1 cellular context compared by ENCODE assay signal in the genomic region with DNA sequence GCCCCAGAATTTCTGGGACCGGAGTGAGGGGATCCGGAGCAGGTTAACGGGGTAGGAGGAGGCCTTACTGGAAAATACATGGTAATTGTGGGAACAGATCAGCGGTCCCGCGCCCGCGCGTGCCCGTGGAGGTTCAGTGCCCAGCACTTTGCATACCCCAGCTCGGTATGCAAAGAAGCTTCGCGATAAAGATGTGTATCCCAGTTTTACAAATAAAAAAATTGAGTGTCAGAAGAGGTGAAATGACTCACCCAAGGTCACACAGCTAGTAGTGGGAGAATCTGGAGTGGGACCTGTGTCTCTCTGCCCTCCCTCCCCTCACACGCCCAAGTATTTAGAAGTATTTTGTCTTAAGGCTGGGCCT.
TF ChIP-seq lines count a peak whose summit lies in the region.

No MANE protein-coding gene starts in this region.

TF ChIP-seq in GM23338, 12 proteins besides CTCF, POLR2A, EP300 and RAD21 (continued from another document):
- TF ChIP-seq, protein P1, sequence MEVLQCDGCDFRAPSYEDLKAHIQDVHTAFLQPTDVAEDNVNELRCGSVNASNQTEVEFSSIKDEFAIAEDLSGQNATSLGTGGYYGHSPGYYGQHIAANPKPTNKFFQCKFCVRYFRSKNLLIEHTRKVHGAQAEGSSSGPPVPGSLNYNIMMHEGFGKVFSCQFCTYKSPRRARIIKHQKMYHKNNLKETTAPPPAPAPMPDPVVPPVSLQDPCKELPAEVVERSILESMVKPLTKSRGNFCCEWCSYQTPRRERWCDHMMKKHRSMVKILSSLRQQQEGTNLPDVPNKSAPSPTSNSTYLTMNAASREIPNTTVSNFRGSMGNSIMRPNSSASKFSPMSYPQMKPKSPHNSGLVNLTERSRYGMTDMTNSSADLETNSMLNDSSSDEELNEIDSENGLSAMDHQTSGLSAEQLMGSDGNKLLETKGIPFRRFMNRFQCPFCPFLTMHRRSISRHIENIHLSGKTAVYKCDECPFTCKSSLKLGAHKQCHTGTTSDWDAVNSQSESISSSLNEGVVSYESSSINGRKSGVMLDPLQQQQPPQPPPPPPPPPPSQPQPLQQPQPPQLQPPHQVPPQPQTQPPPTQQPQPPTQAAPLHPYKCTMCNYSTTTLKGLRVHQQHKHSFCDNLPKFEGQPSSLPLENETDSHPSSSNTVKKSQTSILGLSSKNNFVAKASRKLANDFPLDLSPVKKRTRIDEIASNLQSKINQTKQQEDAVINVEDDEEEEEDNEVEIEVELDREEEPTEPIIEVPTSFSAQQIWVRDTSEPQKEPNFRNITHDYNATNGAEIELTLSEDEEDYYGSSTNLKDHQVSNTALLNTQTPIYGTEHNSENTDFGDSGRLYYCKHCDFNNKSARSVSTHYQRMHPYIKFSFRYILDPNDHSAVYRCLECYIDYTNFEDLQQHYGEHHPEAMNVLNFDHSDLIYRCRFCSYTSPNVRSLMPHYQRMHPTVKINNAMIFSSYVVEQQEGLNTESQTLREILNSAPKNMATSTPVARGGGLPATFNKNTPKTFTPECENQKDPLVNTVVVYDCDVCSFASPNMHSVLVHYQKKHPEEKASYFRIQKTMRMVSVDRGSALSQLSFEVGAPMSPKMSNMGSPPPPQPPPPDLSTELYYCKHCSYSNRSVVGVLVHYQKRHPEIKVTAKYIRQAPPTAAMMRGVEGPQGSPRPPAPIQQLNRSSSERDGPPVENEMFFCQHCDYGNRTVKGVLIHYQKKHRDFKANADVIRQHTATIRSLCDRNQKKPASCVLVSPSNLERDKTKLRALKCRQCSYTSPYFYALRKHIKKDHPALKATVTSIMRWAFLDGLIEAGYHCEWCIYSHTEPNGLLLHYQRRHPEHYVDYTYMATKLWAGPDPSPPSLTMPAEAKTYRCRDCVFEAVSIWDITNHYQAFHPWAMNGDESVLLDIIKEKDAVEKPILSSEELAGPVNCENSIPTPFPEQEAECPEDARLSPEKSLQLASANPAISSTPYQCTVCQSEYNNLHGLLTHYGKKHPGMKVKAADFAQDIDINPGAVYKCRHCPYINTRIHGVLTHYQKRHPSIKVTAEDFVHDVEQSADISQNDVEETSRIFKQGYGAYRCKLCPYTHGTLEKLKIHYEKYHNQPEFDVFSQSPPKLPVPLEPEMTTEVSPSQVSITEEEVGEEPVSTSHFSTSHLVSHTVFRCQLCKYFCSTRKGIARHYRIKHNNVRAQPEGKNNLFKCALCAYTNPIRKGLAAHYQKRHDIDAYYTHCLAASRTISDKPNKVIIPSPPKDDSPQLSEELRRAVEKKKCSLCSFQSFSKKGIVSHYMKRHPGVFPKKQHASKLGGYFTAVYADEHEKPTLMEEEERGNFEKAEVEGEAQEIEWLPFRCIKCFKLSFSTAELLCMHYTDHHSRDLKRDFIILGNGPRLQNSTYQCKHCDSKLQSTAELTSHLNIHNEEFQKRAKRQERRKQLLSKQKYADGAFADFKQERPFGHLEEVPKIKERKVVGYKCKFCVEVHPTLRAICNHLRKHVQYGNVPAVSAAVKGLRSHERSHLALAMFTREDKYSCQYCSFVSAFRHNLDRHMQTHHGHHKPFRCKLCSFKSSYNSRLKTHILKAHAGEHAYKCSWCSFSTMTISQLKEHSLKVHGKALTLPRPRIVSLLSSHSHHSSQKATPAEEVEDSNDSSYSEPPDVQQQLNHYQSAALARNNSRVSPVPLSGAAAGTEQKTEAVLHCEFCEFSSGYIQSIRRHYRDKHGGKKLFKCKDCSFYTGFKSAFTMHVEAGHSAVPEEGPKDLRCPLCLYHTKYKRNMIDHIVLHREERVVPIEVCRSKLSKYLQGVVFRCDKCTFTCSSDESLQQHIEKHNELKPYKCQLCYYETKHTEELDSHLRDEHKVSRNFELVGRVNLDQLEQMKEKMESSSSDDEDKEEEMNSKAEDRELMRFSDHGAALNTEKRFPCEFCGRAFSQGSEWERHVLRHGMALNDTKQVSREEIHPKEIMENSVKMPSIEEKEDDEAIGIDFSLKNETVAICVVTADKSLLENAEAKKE (CRISPR knock-in tag; IDR thresholded peaks at IDR 0.05): no peak
- no peak for TF ChIP-seq EZH2 (IDR thresholded peaks at IDR 0.05; ENCODE audit: low read depth, unreplicated experiment)
- TF ChIP-seq ZNF331 (CRISPR knock-in tag; IDR thresholded peaks at IDR 0.05; ENCODE audit: low read depth): no peak
- no peak for TF ChIP-seq JUNB (IDR thresholded peaks at IDR 0.05; ENCODE audit: unreplicated experiment)
- TF ChIP-seq STAT1 (IDR thresholded peaks at IDR 0.05; ENCODE audit: unreplicated experiment): no peak
- TF ChIP-seq NANOG (IDR thresholded peaks at IDR 0.05; ENCODE audit: borderline replicate concordance): no peak
- TF ChIP-seq, protein P2, sequence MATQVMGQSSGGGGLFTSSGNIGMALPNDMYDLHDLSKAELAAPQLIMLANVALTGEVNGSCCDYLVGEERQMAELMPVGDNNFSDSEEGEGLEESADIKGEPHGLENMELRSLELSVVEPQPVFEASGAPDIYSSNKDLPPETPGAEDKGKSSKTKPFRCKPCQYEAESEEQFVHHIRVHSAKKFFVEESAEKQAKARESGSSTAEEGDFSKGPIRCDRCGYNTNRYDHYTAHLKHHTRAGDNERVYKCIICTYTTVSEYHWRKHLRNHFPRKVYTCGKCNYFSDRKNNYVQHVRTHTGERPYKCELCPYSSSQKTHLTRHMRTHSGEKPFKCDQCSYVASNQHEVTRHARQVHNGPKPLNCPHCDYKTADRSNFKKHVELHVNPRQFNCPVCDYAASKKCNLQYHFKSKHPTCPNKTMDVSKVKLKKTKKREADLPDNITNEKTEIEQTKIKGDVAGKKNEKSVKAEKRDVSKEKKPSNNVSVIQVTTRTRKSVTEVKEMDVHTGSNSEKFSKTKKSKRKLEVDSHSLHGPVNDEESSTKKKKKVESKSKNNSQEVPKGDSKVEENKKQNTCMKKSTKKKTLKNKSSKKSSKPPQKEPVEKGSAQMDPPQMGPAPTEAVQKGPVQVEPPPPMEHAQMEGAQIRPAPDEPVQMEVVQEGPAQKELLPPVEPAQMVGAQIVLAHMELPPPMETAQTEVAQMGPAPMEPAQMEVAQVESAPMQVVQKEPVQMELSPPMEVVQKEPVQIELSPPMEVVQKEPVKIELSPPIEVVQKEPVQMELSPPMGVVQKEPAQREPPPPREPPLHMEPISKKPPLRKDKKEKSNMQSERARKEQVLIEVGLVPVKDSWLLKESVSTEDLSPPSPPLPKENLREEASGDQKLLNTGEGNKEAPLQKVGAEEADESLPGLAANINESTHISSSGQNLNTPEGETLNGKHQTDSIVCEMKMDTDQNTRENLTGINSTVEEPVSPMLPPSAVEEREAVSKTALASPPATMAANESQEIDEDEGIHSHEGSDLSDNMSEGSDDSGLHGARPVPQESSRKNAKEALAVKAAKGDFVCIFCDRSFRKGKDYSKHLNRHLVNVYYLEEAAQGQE (IDR thresholded peaks at IDR 0.05; ENCODE audit: unreplicated experiment): no peak
- TF ChIP-seq POLR2AphosphoS5 (IDR thresholded peaks at IDR 0.05; ENCODE audit: low read depth): no peak
- TF ChIP-seq EZH2phosphoT487 (IDR thresholded peaks at IDR 0.05; ENCODE audit: unreplicated experiment): no peak
